Comparison of ENCODE assay signal across 12 cellular contexts in genomic region chr14:73774671-73775070, GRCh38.
DNase-seq lines count a peak whose midpoint lies in the region; ATAC-seq and TF ChIP-seq lines count a peak whose summit lies in the region.
"Had no signal": no experiment of that assay in that cellular context is flagged by ENCODE, and none has a peak within 500 bp of the region (broad histone marks: within the 10 kb centered on the region; RNA-seq: fewer than 3 reads in every experiment).

No MANE protein-coding gene starts in this region.

- CTCF ChIA-PET in A673 (lab: Charles Lee): no interaction called here

- in situ Hi-C loops in ACHN (cut with HindIII; ENCODE audit: low pct_ligation_motif_present, low pct_unique_long_range_greater_than_20kb, low sequenced_read_pairs): no loop called here
- in situ Hi-C loops in GM13977 (cut with MboI; ENCODE audit: low pct_unique_long_range_greater_than_20kb, low sequenced_read_pairs, unreplicated experiment): no loop called here

- H3K27ac Mint-ChIP-seq in natural killer cell treated with Interleukin-12 subunit alpha and Interleukin-12 subunit beta and Interleukin-15 and Interleukin-18, amount 100 ng/mL, for 72 hours: peak overlapping the region; percentile 45 to 72

- no peaks in the 10 kb centered on the region for H3K9me3 Mint-ChIP-seq in natural killer cell treated with Interleukin-12 subunit alpha and Interleukin-12 subunit beta and Interleukin-15 and Interleukin-18, amount 100 ng/mL, for 72 hours

- H3K9me3 ChIP-seq in A673 (ENCODE audit: low read depth, low read length, poor library complexity, severe bottlenecking) (no peaks in the 10 kb centered on the region), adrenal gland (replicated peaks in 1 of 3) (no peaks in the 10 kb centered on the region)
- H3K9me3 ChIP-seq: SK-N-SH had no signal

- POLR2A ChIA-PET in A673 (lab: Charles Lee; ENCODE audit: low non-redundant PET): no interaction called here

- H3K4me1 Mint-ChIP-seq in natural killer cell treated with Interleukin-12 subunit alpha and Interleukin-12 subunit beta and Interleukin-15 and Interleukin-18, amount 100 ng/mL, for 72 hours (ENCODE audit: low read depth in 2 of 2): peaks cover 60 to 67% of the 10 kb centered on the region in 2 donors

- TF ChIP-seq POLR2A in adrenal gland (IDR thresholded peaks at IDR 0.05): no peak

- H3K4me3 Mint-ChIP-seq in natural killer cell treated with Interleukin-12 subunit alpha and Interleukin-12 subunit beta and Interleukin-15 and Interleukin-18, amount 100 ng/mL, for 72 hours: no peak overlapping the region

- H3K4me3 ChIP-seq in A673 (ENCODE audit: low read depth, low read length, poor library complexity, severe bottlenecking) (no peak overlapping the region), adrenal gland (no peak overlapping the region)

- no TSS peak for BruUV-seq in A673 (replicated peaks; lab: Mats Ljungman, UMichigan)

- H3K4me1 ChIP-seq in A673 (ENCODE audit: insufficient read depth, low read length, poor library complexity, severe bottlenecking) (peaks cover 12% of the 10 kb centered on the region), adrenal gland (replicated peaks in 1 of 2) (peaks cover 24 to 52% of the 10 kb centered on the region in 2 donors)

- no peaks in the 10 kb centered on the region for H3K36me3 ChIP-seq in A673 (ENCODE audit: insufficient read depth, low read length, poor library complexity, severe bottlenecking)
- H3K36me3 ChIP-seq in adrenal gland (replicated peaks in 1 of 2): no peaks in the 10 kb centered on the region

- TF ChIP-seq CTCF in A673 (conservative IDR thresholded peaks at IDR 0.05; ENCODE audit: low read depth, low read length): no peak
- peak; percentile 26 for TF ChIP-seq CTCF in GM12873 (IDR thresholded peaks at IDR 0.05; ENCODE audit: insufficient read depth, low read depth, low read length, missing control alignments)
- TF ChIP-seq CTCF in adrenal gland (IDR thresholded peaks at IDR 0.05): no peak
- no peak for TF ChIP-seq CTCF in GM13977 (IDR thresholded peaks at IDR 0.05; ENCODE audit: extremely low read depth, insufficient read depth, missing control alignments)

- DNase-seq in A673 (ENCODE audit: low spot score) (no peak), adrenal gland (peak in 2 of 7 donors; percentile 6 to 14), ACHN (no peak), GM13977 (ENCODE audit: low spot score) (no peak)
- no peak for DNase-seq in natural killer cell treated with Interleukin-12 subunit alpha and Interleukin-12 subunit beta and Interleukin-15 and Interleukin-18, amount 100 ng/mL, for 72 hours (ENCODE audit: low spot score)
- DNase-seq: activated CD4-positive, alpha-beta T cell treated with anti-CD3 and anti-CD28 coated beads, Interleukin-2, amount 50 U/mL, for 48 hours; H7; NCI-H524; SK-N-SH had no signal

- H3K27ac ChIP-seq in A673 (ENCODE audit: low read depth, low read length, poor library complexity, severe bottlenecking) (peak overlapping the region; percentile 24), adrenal gland (peak overlapping the region in 3 of 5 donors; percentile 2 to 53 (median 13))

- H3K27me3 Mint-ChIP-seq in natural killer cell treated with Interleukin-12 subunit alpha and Interleukin-12 subunit beta and Interleukin-15 and Interleukin-18, amount 100 ng/mL, for 72 hours: no peaks in the 10 kb centered on the region

- intact Hi-C loops in A673 (cut with micrococcal nuclease; ENCODE audit: unreplicated experiment) (no loop called here), adrenal gland (cut with DNase I) (no loop called here)

- H3K27me3 ChIP-seq in A673 (replicated peaks; ENCODE audit: insufficient read depth, low read depth, low read length, poor library complexity) (no peaks in the 10 kb centered on the region), adrenal gland (no peaks in the 10 kb centered on the region)

- ATAC-seq in natural killer cell treated with Interleukin-12 subunit alpha and Interleukin-12 subunit beta and Interleukin-15 and Interleukin-18, amount 100 ng/mL, for 72 hours: no peak
- no peak for ATAC-seq in HG03469 (IDR thresholded peaks at IDR 0.05; ENCODE audit: unreplicated experiment)
- no peak for ATAC-seq in HG03354 (IDR thresholded peaks at IDR 0.05; ENCODE audit: poor library complexity, severe bottlenecking, unreplicated experiment)

- WGBS in adrenal gland, 4 donors: 79 to 100% (median 86%) methylated on average over 1 to 2 of the region's 2 CpGs

- H3K36me3 Mint-ChIP-seq in natural killer cell treated with Interleukin-12 subunit alpha and Interleukin-12 subunit beta and Interleukin-15 and Interleukin-18, amount 100 ng/mL, for 72 hours: no peaks in the 10 kb centered on the region
